In the genomic region with DNA sequence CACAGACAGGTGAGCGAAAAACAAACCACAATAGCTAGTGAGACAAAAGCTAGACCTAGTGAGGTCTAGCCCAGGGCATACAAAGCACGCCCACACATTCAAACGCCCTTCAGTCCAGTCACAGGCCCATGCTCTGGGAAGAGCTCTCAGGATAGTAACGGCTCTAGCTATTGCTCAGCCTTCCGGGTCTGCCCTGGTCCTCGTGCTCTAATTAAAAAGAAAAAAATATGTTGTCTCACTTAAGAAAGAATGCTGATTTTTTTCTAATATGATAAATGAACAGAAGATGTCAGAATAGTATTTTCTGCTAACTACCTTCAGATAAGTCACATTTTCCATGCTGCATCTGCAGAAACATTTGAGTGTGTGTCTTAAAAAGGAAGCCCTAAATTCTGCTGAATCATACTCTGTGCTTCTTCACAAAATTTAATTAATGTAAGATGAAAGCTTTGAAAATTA, we compare ENCODE assay signal across 9 cellular contexts.
DNase-seq lines count a peak whose midpoint lies in the region; ATAC-seq, FAIRE-seq and TF ChIP-seq lines count a peak whose summit lies in the region.
"Had no signal": no experiment of that assay in that cellular context is flagged by ENCODE, and none has a peak within 500 bp of the region (broad histone marks: within the 10 kb centered on the region; RNA-seq: fewer than 3 reads in every experiment).

No MANE protein-coding gene starts in this region.

- no peaks in the 10 kb centered on the region for H3K27me3 ChIP-seq in BE2C
- H3K27me3 ChIP-seq in muscle layer of duodenum (ENCODE audit: low read depth, low read length), result no peaks in the 10 kb centered on the region

- no peak for FAIRE-seq in frontal cortex (lab: Jason Lieb, UNC)

- H3K36me3 ChIP-seq in BE2C, result no peaks in the 10 kb centered on the region
- H3K36me3 ChIP-seq in muscle layer of duodenum (ENCODE audit: control insufficient read depth in 1 of 2, insufficient read depth in 2 of 2, low read length in 2 of 2), result no peaks in the 10 kb centered on the region

- H3K9me3 ChIP-seq in BE2C (no peaks in the 10 kb centered on the region), muscle layer of duodenum (ENCODE audit: control insufficient read depth in 1 of 2, low read length in 2 of 2) (no peaks in the 10 kb centered on the region)

- H3K4me1 ChIP-seq in BE2C (peaks cover 19% of the 10 kb centered on the region), muscle layer of duodenum (ENCODE audit: control insufficient read depth in 1 of 2, insufficient read depth in 2 of 2, low read length in 2 of 2) (peaks cover 17 to 41% of the 10 kb centered on the region in 2 donors)

- peak overlapping the region; percentile 90 for H3K27ac ChIP-seq in muscle layer of duodenum (ENCODE audit: low read length)

- DNase-seq in BE2C (peak; percentile 27), M059J (ENCODE audit: low read depth) (peak; percentile 51), cardiac fibroblast (ENCODE audit: low read depth in 2 of 2) (peak; percentile 52 to 69), NCI-H510A treated with DMSO at 0.1 percent for 48 hours (lab: John Stamatoyannopoulos, UW) (no peak), frontal cortex (ENCODE audit: low spot score in 2 of 2) (no peak)
- DNase-seq: RPMI8226 had no signal

- ATAC-seq in GM18909 (IDR thresholded peaks at IDR 0.05; ENCODE audit: poor library complexity, unreplicated experiment), result no peak
- ATAC-seq in HG02840 (IDR thresholded peaks at IDR 0.05; ENCODE audit: low FRiP score, unreplicated experiment), result no peak

- H3K4me3 ChIP-seq in BE2C (ENCODE audit: low read depth, low read length), result no peak overlapping the region
- no peak overlapping the region for H3K4me3 ChIP-seq in cardiac fibroblast (replicated peaks in 1 of 2; ENCODE audit: low read depth in 2 of 2, low read length in 2 of 2)
- no peak overlapping the region for H3K4me3 ChIP-seq in muscle layer of duodenum (ENCODE audit: low read depth in 1 of 2, low read length in 2 of 2)

- no peak for TF ChIP-seq CTCF in BE2C (IDR thresholded peaks at IDR 0.05; ENCODE audit: low read depth, low read length)
- no peak for TF ChIP-seq CTCF in cardiac fibroblast (IDR thresholded peaks at IDR 0.05; ENCODE audit: low read depth, low read length)

Comparison
In these comparisons a context has a peak if more than half of its experiments do, and no peak if none do; other contexts are left out.
1. DNase-seq: peak in BE2C (single experiment), M059J (single experiment) and cardiac fibroblast (2 of 2); none in NCI-H510A treated with DMSO at 0.1 percent for 48 hours (single experiment) and frontal cortex (0 of 2).